ENCODE assay signal across 8 cellular contexts in genomic region chr12:6927999-6928702, GRCh38. TPM values are rescaled to one million over a fixed set of nuclear protein-coding genes. Genes with fewer than 3 reads are reported as not detected.
DNase-seq lines count a peak whose midpoint lies in the region; TF ChIP-seq lines count a peak whose summit lies in the region.

No MANE protein-coding gene starts in this region.

- peaks cover 8% of the 10 kb centered on the region for H3F3A ChIP-seq in neural cell (ENCODE audit: insufficient read depth, low read length, poor library complexity, severe bottlenecking)

- peaks cover 4% of the 10 kb centered on the region for H4K20me1 ChIP-seq in neural cell (ENCODE audit: insufficient read depth)

- no peak for TF ChIP-seq CTCF in RWPE1 (conservative IDR thresholded peaks at IDR 0.05; ENCODE audit: low read depth)
- no peak for TF ChIP-seq CTCF in epithelial cell of proximal tubule (conservative IDR thresholded peaks at IDR 0.05; ENCODE audit: low read depth, low read length)
- no peak for TF ChIP-seq CTCF in neural cell (IDR thresholded peaks at IDR 0.05; ENCODE audit: poor library complexity, severe bottlenecking)

- no peak for TF ChIP-seq RAD21 in neural cell (conservative IDR thresholded peaks at IDR 0.05)

- peaks cover 41% of the 10 kb centered on the region for H3K79me2 ChIP-seq in neural cell (replicated peaks; ENCODE audit: insufficient read depth, low read length)

- POLR2A ChIA-PET in RWPE1 (lab: Yijun Ruan, JAX; ENCODE audit: low non-redundant PET), result interaction anchor here (0.7 to 1.2 kb wide), 2 partner anchors 34 to 37 kb away, joined by 4 to 5 read pairs; no protein-coding TSS in a partner anchor

- DNase-seq in GM03348 (ENCODE audit: low spot score) (peak; percentile 59), RWPE1 (ENCODE audit: low spot score) (no peak), epithelial cell of proximal tubule (ENCODE audit: low read depth) (no peak), iPS-NIHi7 (ENCODE audit: extremely low spot score) (no peak), NCI-H748 treated with DMSO at 0.1 percent for 48 hours (lab: John Stamatoyannopoulos, UW) (no peak), HuH-7 (ENCODE audit: low spot score) (no peak)
- DNase-seq in activated CD4-positive, CD25-positive, alpha-beta regulatory T cell treated with anti-CD3 and anti-CD28 coated beads, Interleukin-2, amount 50 U/mL, for 72 hours, result no peak

- TF ChIP-seq EP300 in neural cell (conservative IDR thresholded peaks at IDR 0.05; ENCODE audit: poor library complexity, severe bottlenecking), result no peak

- H3K9ac ChIP-seq in neural cell (ENCODE audit: low read length), result peak overlapping the region; percentile 98

- H3K4me2 ChIP-seq in neural cell (ENCODE audit: low read length), result peak overlapping the region; percentile 97

- CTCF ChIA-PET in RWPE1 (lab: Yijun Ruan, JAX), result no interaction called here

- no peaks in the 10 kb centered on the region for H3K27me3 ChIP-seq in neural cell (ENCODE audit: insufficient read depth, low read depth, low read length)

- H3K27ac ChIP-seq in RWPE1 (peak overlapping the region; percentile 98), neural cell (ENCODE audit: low read length) (peak overlapping the region; percentile 86)

- peak overlapping the region; percentile 54 for H2AFZ ChIP-seq in neural cell (ENCODE audit: low read depth, low read length)

- no peaks in the 10 kb centered on the region for H3K9me3 ChIP-seq in neural cell (ENCODE audit: low read length)

- H3K9me2 ChIP-seq in neural cell (ENCODE audit: insufficient read depth, low read length), result no peaks in the 10 kb centered on the region

- H3K4me3 ChIP-seq in epithelial cell of proximal tubule (ENCODE audit: low read depth, low read length) (peak overlapping the region; percentile 79), neural cell (ENCODE audit: low read length) (peak overlapping the region; percentile 77)

- no peaks in the 10 kb centered on the region for H3K36me3 ChIP-seq in neural cell (ENCODE audit: insufficient read depth, low read length)

TF ChIP-seq in neural cell, 6 proteins besides CTCF, POLR2A, EP300 and RAD21:
- TF ChIP-seq SMC3 (conservative IDR thresholded peaks at IDR 0.05; ENCODE audit: poor library complexity) (no peak), EZH2 (IDR thresholded peaks at IDR 0.05; ENCODE audit: borderline replicate concordance, insufficient read depth, low read length, poor library complexity, severe bottlenecking) (no peak), POLR2AphosphoS5 (IDR thresholded peaks at IDR 0.05) (no peak), TAF1 (IDR thresholded peaks at IDR 0.05; ENCODE audit: low read depth) (no peak), MXI1 (conservative IDR thresholded peaks at IDR 0.05; ENCODE audit: poor library complexity, severe bottlenecking) (no peak)
- TF ChIP-seq, protein P1, sequence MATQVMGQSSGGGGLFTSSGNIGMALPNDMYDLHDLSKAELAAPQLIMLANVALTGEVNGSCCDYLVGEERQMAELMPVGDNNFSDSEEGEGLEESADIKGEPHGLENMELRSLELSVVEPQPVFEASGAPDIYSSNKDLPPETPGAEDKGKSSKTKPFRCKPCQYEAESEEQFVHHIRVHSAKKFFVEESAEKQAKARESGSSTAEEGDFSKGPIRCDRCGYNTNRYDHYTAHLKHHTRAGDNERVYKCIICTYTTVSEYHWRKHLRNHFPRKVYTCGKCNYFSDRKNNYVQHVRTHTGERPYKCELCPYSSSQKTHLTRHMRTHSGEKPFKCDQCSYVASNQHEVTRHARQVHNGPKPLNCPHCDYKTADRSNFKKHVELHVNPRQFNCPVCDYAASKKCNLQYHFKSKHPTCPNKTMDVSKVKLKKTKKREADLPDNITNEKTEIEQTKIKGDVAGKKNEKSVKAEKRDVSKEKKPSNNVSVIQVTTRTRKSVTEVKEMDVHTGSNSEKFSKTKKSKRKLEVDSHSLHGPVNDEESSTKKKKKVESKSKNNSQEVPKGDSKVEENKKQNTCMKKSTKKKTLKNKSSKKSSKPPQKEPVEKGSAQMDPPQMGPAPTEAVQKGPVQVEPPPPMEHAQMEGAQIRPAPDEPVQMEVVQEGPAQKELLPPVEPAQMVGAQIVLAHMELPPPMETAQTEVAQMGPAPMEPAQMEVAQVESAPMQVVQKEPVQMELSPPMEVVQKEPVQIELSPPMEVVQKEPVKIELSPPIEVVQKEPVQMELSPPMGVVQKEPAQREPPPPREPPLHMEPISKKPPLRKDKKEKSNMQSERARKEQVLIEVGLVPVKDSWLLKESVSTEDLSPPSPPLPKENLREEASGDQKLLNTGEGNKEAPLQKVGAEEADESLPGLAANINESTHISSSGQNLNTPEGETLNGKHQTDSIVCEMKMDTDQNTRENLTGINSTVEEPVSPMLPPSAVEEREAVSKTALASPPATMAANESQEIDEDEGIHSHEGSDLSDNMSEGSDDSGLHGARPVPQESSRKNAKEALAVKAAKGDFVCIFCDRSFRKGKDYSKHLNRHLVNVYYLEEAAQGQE (IDR thresholded peaks at IDR 0.05; ENCODE audit: borderline replicate concordance), result no peak

RNA-seq across cellular contexts. Expression of gene ATN1, which starts 0.4 kb away (rescaled TPM):
- 17.9 and 19.0 TPM in 2 replicates for total RNA-seq in epithelial cell of proximal tubule
- polyA plus RNA-seq in neural cell, result 9.2 and 13.7 TPM in 2 replicates
- 17.5 and 27.1 TPM in 2 replicates for polyA minus RNA-seq in neural cell

RNA-seq across cellular contexts. Expression of gene ENO2, which starts 13.8 kb away (rescaled TPM):
- 47.4 and 97.0 TPM in 2 replicates for total RNA-seq in epithelial cell of proximal tubule
- 193 and 228 TPM in 2 replicates for polyA plus RNA-seq in neural cell
- 157 and 175 TPM in 2 replicates for polyA minus RNA-seq in neural cell

RNA-seq across cellular contexts. Expression of gene RNU7-1, which starts 15.5 kb away (rescaled TPM):
- not detected in 2 replicates for total RNA-seq in epithelial cell of proximal tubule
- polyA plus RNA-seq in neural cell, result not detected in 2 replicates
- not detected in 2 replicates for polyA minus RNA-seq in neural cell

RNA-seq across cellular contexts. Expression of gene C12orf57, which starts 15.7 kb away (rescaled TPM):
- 163 and 174 TPM in 2 replicates for total RNA-seq in epithelial cell of proximal tubule
- polyA plus RNA-seq in neural cell, result 477 and 500 TPM in 2 replicates
- polyA minus RNA-seq in neural cell, result 118 and 135 TPM in 2 replicates

RNA-seq across cellular contexts. Expression of gene PTPN6, which starts 23.0 kb away (rescaled TPM):
- 21.8 and 37.5 TPM in 2 replicates for total RNA-seq in epithelial cell of proximal tubule
- polyA plus RNA-seq in neural cell, result not detected in 2 replicates
- polyA minus RNA-seq in neural cell, result 0.46 TPM in 1 of 2 replicates, not detected in the other
